31 cellular contexts compared by ENCODE assay signal in genomic region chr16:56715128-56715527, GRCh38. TPM values are rescaled to one million over a fixed set of nuclear protein-coding genes. Genes with fewer than 3 reads are reported as not detected.
"Had no signal": no experiment of that assay in that cellular context is flagged by ENCODE, and none has a peak within 500 bp of the region (broad histone marks: within the 10 kb centered on the region; RNA-seq: fewer than 3 reads in every experiment).

No MANE protein-coding gene starts in this region.

- H3K36me3 Mint-ChIP-seq: activated naive CD8-positive, alpha-beta T cell treated with anti-CD3 and anti-CD28 coated beads for 36 hours; immature natural killer cell; naive B cell had no signal

- H3K27me3 Mint-ChIP-seq: activated CD4-positive, alpha-beta T cell treated with anti-CD3 and anti-CD28 coated beads for 36 hours; activated naive CD8-positive, alpha-beta T cell treated with anti-CD3 and anti-CD28 coated beads for 36 hours; activated T-cell treated with anti-CD3 and anti-CD28 coated beads, Interleukin-2, amount 50 U/mL, for 24 hours had no signal

- H3K4me1 Mint-ChIP-seq: activated CD4-positive, alpha-beta T cell treated with anti-CD3 and anti-CD28 coated beads for 36 hours; immature natural killer cell; naive B cell had no signal

- H3K27ac Mint-ChIP-seq: activated CD4-positive, alpha-beta T cell treated with anti-CD3 and anti-CD28 coated beads for 36 hours; activated naive CD8-positive, alpha-beta T cell treated with anti-CD3 and anti-CD28 coated beads for 36 hours; activated T-cell treated with anti-CD3 and anti-CD28 coated beads, Interleukin-2, amount 50 U/mL, for 24 hours; activated T-helper 2 cell treated with anti-CD3 and anti-CD28 coated beads, Interferon-gamma antibody, Interleukin-2, Interleukin-4, amounts not matched to agents 10 μg/mL and 5 μg/mL and 100 μg/mL, durations not matched to agents 14 hours and 24 hours and 36 hours; immature natural killer cell had no signal

- H3K4me3 ChIP-seq: esophagus muscularis mucosa, hepatocyte, lower lobe of right lung, mucosa of descending colon, right lobe of liver, testis, vagina had no signal

- H3K4me3 Mint-ChIP-seq: activated CD4-positive, alpha-beta T cell treated with anti-CD3 and anti-CD28 coated beads for 36 hours; activated naive CD8-positive, alpha-beta T cell treated with anti-CD3 and anti-CD28 coated beads for 36 hours; activated T-cell treated with anti-CD3 and anti-CD28 coated beads, Interleukin-2, amount 50 U/mL, for 24 hours; immature natural killer cell had no signal

- H3K9me3 Mint-ChIP-seq: activated T-cell treated with anti-CD3 and anti-CD28 coated beads, Interleukin-2, amount 50 U/mL, for 24 hours; activated T-helper 2 cell treated with anti-CD3 and anti-CD28 coated beads, Interferon-gamma antibody, Interleukin-2, Interleukin-4, amounts not matched to agents 10 μg/mL and 5 μg/mL and 100 μg/mL, durations not matched to agents 14 hours and 24 hours and 36 hours; immature natural killer cell; naive B cell had no signal

- ATAC-seq: activated CD4-positive, alpha-beta T cell treated with anti-CD3 and anti-CD28 coated beads for 36 hours; left lobe of liver; lower lobe of right lung; mucosa of descending colon; right lobe of liver had no signal

- DNase-seq: activated CD4-positive, alpha-beta T cell treated with anti-CD3 and anti-CD28 coated beads for 36 hours; activated CD4-positive, alpha-beta T cell treated with anti-CD3 and anti-CD28 coated beads, Interleukin-2, amount 50 U/mL, for 48 hours; activated naive CD4-positive, alpha-beta T cell treated with Interleukin-2 at 50 U/mL for 16 hours; activated naive CD8-positive, alpha-beta T cell treated with anti-CD3 and anti-CD28 coated beads for 36 hours; activated T-cell treated with anti-CD3 and anti-CD28 coated beads, Interleukin-2, amount 50 U/mL, for 24 hours; central memory CD4-positive, alpha-beta T cell; dermis blood vessel endothelial cell; effector CD8-positive, alpha-beta T cell; glutamatergic neuron; immature natural killer cell; lower lobe of right lung; mesendoderm; mucosa of descending colon; naive B cell; nucleus accumbens; posterior cingulate gyrus; right lobe of liver; small intestine; stimulated activated CD4-positive, alpha-beta T cell treated with anti-CD3 and anti-CD28 coated beads, Interleukin-2, amount 100 ng/mL, for 24 hours; stimulated activated naive CD4-positive, alpha-beta T cell; testis; trophoblast cell had no signal

RNA-seq across cellular contexts. Expression of gene MT1H, which starts 45.5 kb away (rescaled TPM):
- total RNA-seq: activated T-helper 2 cell treated with anti-CD3 and anti-CD28 coated beads, Interferon-gamma antibody, Interleukin-2, Interleukin-4, amounts not matched to agents 10 μg/mL and 5 μg/mL and 100 μg/mL, durations not matched to agents 14 hours and 24 hours and 36 hours; astrocyte; dermis blood vessel endothelial cell; esophagus muscularis mucosa; frontal cortex; hepatocyte; kidney epithelial cell; testis; vagina had no signal
- polyA plus RNA-seq: immature natural killer cell, neural cell had no signal

RNA-seq across cellular contexts. Expression of gene MT1G, which starts 47.3 kb away (rescaled TPM):
- total RNA-seq: astrocyte, dermis blood vessel endothelial cell, frontal cortex, vagina had no signal
- polyA plus RNA-seq: immature natural killer cell, neural cell had no signal

RNA-seq across cellular contexts. Expression of gene MT1F, which starts 57.4 kb away (rescaled TPM):
- total RNA-seq: astrocyte had no signal
